ENCODE assay signal across 15 cellular contexts in genomic region chr9:90331826-90332575, GRCh38.
DNase-seq lines count a peak whose midpoint lies in the region; TF ChIP-seq lines count a peak whose summit lies in the region.
"Had no signal": no experiment of that assay in that cellular context is flagged by ENCODE, and none has a peak within 500 bp of the region (broad histone marks: within the 10 kb centered on the region; RNA-seq: fewer than 3 reads in every experiment).

No MANE protein-coding gene starts in this region.

- H3K36me3 ChIP-seq in PC-9 (ENCODE audit: low read depth): no peaks in the 10 kb centered on the region
- H3K36me3 ChIP-seq in spleen: no peaks in the 10 kb centered on the region
- H3K36me3 ChIP-seq: prostate gland, stomach had no signal

- no peaks in the 10 kb centered on the region for H3K79me2 ChIP-seq in PC-9 (ENCODE audit: low read depth)

- H2AFZ ChIP-seq in PC-9: peak overlapping the region; percentile 48

- peaks cover 3% of the 10 kb centered on the region for H3K27me3 Mint-ChIP-seq in progenitor cell of endocrine pancreas

- no TSS peak for BruUV-seq in PC-9 (replicated peaks; lab: Mats Ljungman, UMichigan)

- H3K27ac ChIP-seq in PC-9: peak overlapping the region; percentile 98
- no peak overlapping the region for H3K27ac ChIP-seq in spleen
- H3K27ac ChIP-seq: prostate gland, stomach had no signal

- no peaks in the 10 kb centered on the region for H3K27me3 ChIP-seq in PC-9 (ENCODE audit: insufficient read depth, low read depth)
- peaks cover 0 to 21% (median 0%) of the 10 kb centered on the region in 7 donors for H3K27me3 ChIP-seq in spleen (replicated peaks in 1 of 7)

- H3K4me1 ChIP-seq in PC-9 (replicated peaks; ENCODE audit: insufficient read depth) (peaks cover 37% of the 10 kb centered on the region), spleen (no peaks in the 10 kb centered on the region)
- H3K4me1 ChIP-seq: prostate gland, stomach had no signal

- 77 to 89% (median 79%) methylated on average over 8 of the region's 8 CpGs for WGBS in spleen, 5 donors

- H3K4me3 ChIP-seq in PC-9 (peak overlapping the region; percentile 31; the same call in 1 of the 2 replicates), spleen (no peak overlapping the region)
- H3K4me3 ChIP-seq: prostate gland, stomach had no signal

- intact Hi-C loops in PC-9 (cut with micrococcal nuclease; ENCODE audit: unreplicated experiment): loop anchor here (1.0 kb wide), 2 partner anchors 31 to 101 kb away; no protein-coding TSS in a partner anchor
- intact Hi-C loops in spleen (cut with DNase I; ENCODE audit: low total_unique reads): no loop called here

- H3K4me3 Mint-ChIP-seq in progenitor cell of endocrine pancreas (ENCODE audit: low read depth): peak overlapping the region; percentile 30
- H3K4me3 Mint-ChIP-seq: activated naive CD8-positive, alpha-beta T cell treated with anti-CD3 and anti-CD28 coated beads for 36 hours had no signal

- no peak for TF ChIP-seq POLR2A in spleen (IDR thresholded peaks at IDR 0.05)

- H3K9me3 Mint-ChIP-seq in progenitor cell of endocrine pancreas (ENCODE audit: low read depth): no peaks in the 10 kb centered on the region
- H3K9me3 Mint-ChIP-seq: activated naive CD8-positive, alpha-beta T cell treated with anti-CD3 and anti-CD28 coated beads for 36 hours had no signal

- no peaks in the 10 kb centered on the region for H4K20me1 ChIP-seq in PC-9 (ENCODE audit: insufficient read depth)

- TF ChIP-seq CTCF in PC-9 (conservative IDR thresholded peaks at IDR 0.05) (no peak), progenitor cell of endocrine pancreas (IDR thresholded peaks at IDR 0.05; ENCODE audit: unreplicated experiment) (no peak), GM10248 (IDR thresholded peaks at IDR 0.05; ENCODE audit: control extremely low read depth, extremely low read depth, low read depth, missing control alignments) (no peak), spleen (IDR thresholded peaks at IDR 0.05 in 8 of 11, conservative IDR thresholded peaks at IDR 0.05 in 3 of 11) (no peak)

- POLR2A ChIA-PET in PC-9 (lab: Charles Lee; ENCODE audit: unreplicated experiment): interaction anchor here (0.6 to 0.7 kb wide), 2 partner anchors 13 to 236 kb away, joined by 3 to 5 read pairs; no protein-coding TSS in a partner anchor
- POLR2A ChIA-PET in GM10248 (lab: Yijun Ruan, JAX): no interaction called here

- DNase-seq in EH (ENCODE audit: low read depth) (peak; percentile 43), PC-9 (peak; percentile 55 to 88), fibroblast of peridontal ligament (ENCODE audit: extremely low read depth) (peak; percentile 75), progenitor cell of endocrine pancreas (ENCODE audit: low spot score, unreplicated experiment) (no peak), GM10248 (ENCODE audit: extremely low spot score) (no peak), DMS53 (lab: John Stamatoyannopoulos, UW) (no peak), spleen (no peak)
- DNase-seq in activated naive CD4-positive, alpha-beta T cell treated with Interleukin-2 at 50 U/mL for 16 hours: no peak
- DNase-seq: activated CD8-positive, alpha-beta memory T cell treated with anti-CD3 and anti-CD28 coated beads for 24 hours; activated naive CD8-positive, alpha-beta T cell treated with anti-CD3 and anti-CD28 coated beads for 36 hours; effector CD8-positive, alpha-beta T cell; NCI-H1436 treated with DMSO at 0.1 percent for 48 hours; NCI-H774; stomach had no signal

- H3F3A ChIP-seq in PC-9 (ENCODE audit: insufficient read depth, low read depth): peaks cover 18% of the 10 kb centered on the region

- CTCF ChIA-PET in PC-9 (lab: Charles Lee): interaction anchor here (0.6 kb wide), 1 partner anchor 91 kb away, joined by 4 read pairs; no protein-coding TSS in a partner anchor
- CTCF ChIA-PET in GM10248 (lab: Yijun Ruan, JAX): interaction anchor here (1.1 kb wide), 1 partner anchor 14 kb away, joined by 4 read pairs; no protein-coding TSS in a partner anchor

- H3K36me3 Mint-ChIP-seq in progenitor cell of endocrine pancreas (ENCODE audit: insufficient read depth): no peaks in the 10 kb centered on the region
- H3K36me3 Mint-ChIP-seq: activated naive CD8-positive, alpha-beta T cell treated with anti-CD3 and anti-CD28 coated beads for 36 hours had no signal

- peak overlapping the region; percentile 70 for H3K27ac Mint-ChIP-seq in progenitor cell of endocrine pancreas
- H3K27ac Mint-ChIP-seq: activated naive CD8-positive, alpha-beta T cell treated with anti-CD3 and anti-CD28 coated beads for 36 hours had no signal

- H3K9me3 ChIP-seq in PC-9 (ENCODE audit: insufficient read depth, low read depth) (peaks cover 7% of the 10 kb centered on the region; the same call in 1 of the 2 replicates), spleen (no peaks in the 10 kb centered on the region)
- H3K9me3 ChIP-seq: prostate gland, stomach had no signal

- no peaks in the 10 kb centered on the region for H3K9me2 ChIP-seq in PC-9 (ENCODE audit: insufficient read depth)

- H3K4me2 ChIP-seq in PC-9: peak overlapping the region; percentile 71

- H3K4me1 Mint-ChIP-seq in progenitor cell of endocrine pancreas (ENCODE audit: low read depth): peaks cover 24% of the 10 kb centered on the region
- H3K4me1 Mint-ChIP-seq: activated naive CD8-positive, alpha-beta T cell treated with anti-CD3 and anti-CD28 coated beads for 36 hours had no signal

Comparison
In these comparisons a context has a peak if more than half of its experiments do, and no peak if none do; other contexts are left out.
1. DNase-seq: peak in EH (single experiment), PC-9 (2 of 2) and fibroblast of peridontal ligament (single experiment); none in progenitor cell of endocrine pancreas (single experiment), activated naive CD4-positive, alpha-beta T cell treated with Interleukin-2 at 50 U/mL for 16 hours (single experiment), GM10248 (single experiment), DMS53 (single experiment) and spleen (single experiment).